19 cellular contexts compared by ENCODE assay signal in genomic region chr9:78397045-78397843, GRCh38.
DNase-seq lines count a peak whose midpoint lies in the region; TF ChIP-seq lines count a peak whose summit lies in the region.
"Had no signal": no experiment of that assay in that cellular context is flagged by ENCODE, and none has a peak within 500 bp of the region (broad histone marks: within the 10 kb centered on the region; RNA-seq: fewer than 3 reads in every experiment).

No MANE protein-coding gene starts in this region.

- peaks cover 12% of the 10 kb centered on the region for H3K9me3 Mint-ChIP-seq in glutamatergic neuron (ENCODE audit: unreplicated experiment)
- peaks cover 10% of the 10 kb centered on the region for H3K9me3 Mint-ChIP-seq in activated CD4-positive, alpha-beta memory T cell treated with anti-CD3 and anti-CD28 coated beads for 36 hours
- H3K9me3 Mint-ChIP-seq: activated naive CD4-positive, alpha-beta T cell treated with anti-CD3 and anti-CD28 coated beads, Interleukin-2, amount 50 U/mL, for 24 hours had no signal

- POLR2A ChIA-PET in activated CD4-positive, alpha-beta memory T cell treated with anti-CD3 and anti-CD28 coated beads for 36 hours (lab: Charles Lee): no interaction called here

- H3K4me1 ChIP-seq in thymus (ENCODE audit: control insufficient read depth, insufficient read depth, low read length): no peaks in the 10 kb centered on the region
- H3K4me1 ChIP-seq: tibial artery had no signal

- H3K27ac ChIP-seq in thymus (ENCODE audit: low read depth): peak overlapping the region; percentile 11
- H3K27ac ChIP-seq: GM23248, tibial artery had no signal

- H3K36me3 ChIP-seq in thymus (ENCODE audit: control insufficient read depth, insufficient read depth): no peaks in the 10 kb centered on the region
- H3K36me3 ChIP-seq: tibial artery had no signal

- DNase-seq in NCI-H1092 treated with DMSO at 0.1 percent for 48 hours (lab: John Stamatoyannopoulos, UW): peak; percentile 7
- no peak for DNase-seq in NCI-H1092 (lab: John Stamatoyannopoulos, UW)
- peak; percentile 60 for DNase-seq in NCI-H524 treated with DMSO at 0.1 percent for 48 hours (lab: John Stamatoyannopoulos, UW)
- peak; percentile 38 for DNase-seq in glutamatergic neuron
- DNase-seq in activated CD4-positive, alpha-beta memory T cell treated with anti-CD3 and anti-CD28 coated beads for 36 hours: no peak
- DNase-seq in SW 1271 (lab: John Stamatoyannopoulos, UW): no peak
- no peak for DNase-seq in NCI-H187 treated with DMSO at 0.1 percent for 48 hours (lab: John Stamatoyannopoulos, UW)
- DNase-seq: 8988T; activated CD4-positive, alpha-beta T cell treated with anti-CD3 and anti-CD28 coated beads for 48 hours; dermis blood vessel endothelial cell; GM23248; IMR-90; kidney glomerular epithelial cell; midbrain; MV-4-11; T-helper 9 cell; tibial artery had no signal

- H3K9me3 ChIP-seq in thymus (ENCODE audit: control insufficient read depth): no peaks in the 10 kb centered on the region

- CTCF ChIA-PET in activated CD4-positive, alpha-beta memory T cell treated with anti-CD3 and anti-CD28 coated beads for 36 hours (lab: Charles Lee): no interaction called here

- peak overlapping the region; percentile 75 for H3K4me3 Mint-ChIP-seq in glutamatergic neuron (ENCODE audit: unreplicated experiment)
- H3K4me3 Mint-ChIP-seq in activated CD4-positive, alpha-beta memory T cell treated with anti-CD3 and anti-CD28 coated beads for 36 hours: no peak overlapping the region
- H3K4me3 Mint-ChIP-seq: activated naive CD4-positive, alpha-beta T cell treated with anti-CD3 and anti-CD28 coated beads, Interleukin-2, amount 50 U/mL, for 24 hours had no signal

- peaks cover 8% of the 10 kb centered on the region for H3K27me3 Mint-ChIP-seq in glutamatergic neuron (ENCODE audit: unreplicated experiment)
- peaks cover 2% of the 10 kb centered on the region for H3K27me3 Mint-ChIP-seq in activated CD4-positive, alpha-beta memory T cell treated with anti-CD3 and anti-CD28 coated beads for 36 hours

- H3K4me3 ChIP-seq in thymus (ENCODE audit: low read length): no peak overlapping the region
- H3K4me3 ChIP-seq: GM23248, tibial artery had no signal

- H3K27me3 ChIP-seq in thymus (ENCODE audit: control insufficient read depth, insufficient read depth): no peaks in the 10 kb centered on the region

- TF ChIP-seq CTCF in glutamatergic neuron (IDR thresholded peaks at IDR 0.05; ENCODE audit: partially characterized antibody, unreplicated experiment): no peak

- 81% methylated on average over 9 of the region's 9 CpGs for WGBS in thymus

- intact Hi-C loops in activated CD4-positive, alpha-beta memory T cell treated with anti-CD3 and anti-CD28 coated beads for 36 hours (cut with micrococcal nuclease): no loop called here

- H3K36me3 Mint-ChIP-seq in glutamatergic neuron (ENCODE audit: unreplicated experiment): peaks cover 13% of the 10 kb centered on the region
- H3K36me3 Mint-ChIP-seq in activated CD4-positive, alpha-beta memory T cell treated with anti-CD3 and anti-CD28 coated beads for 36 hours: peaks cover 1% of the 10 kb centered on the region
- H3K36me3 Mint-ChIP-seq: activated naive CD4-positive, alpha-beta T cell treated with anti-CD3 and anti-CD28 coated beads, Interleukin-2, amount 50 U/mL, for 24 hours had no signal

- peaks cover 18% of the 10 kb centered on the region for H3K4me1 Mint-ChIP-seq in glutamatergic neuron (ENCODE audit: low read depth, unreplicated experiment)
- H3K4me1 Mint-ChIP-seq in activated CD4-positive, alpha-beta memory T cell treated with anti-CD3 and anti-CD28 coated beads for 36 hours (ENCODE audit: low read depth): no peaks in the 10 kb centered on the region
- H3K4me1 Mint-ChIP-seq: activated naive CD4-positive, alpha-beta T cell treated with anti-CD3 and anti-CD28 coated beads, Interleukin-2, amount 50 U/mL, for 24 hours had no signal

- peak overlapping the region; percentile 94 for H3K27ac Mint-ChIP-seq in glutamatergic neuron (ENCODE audit: unreplicated experiment)
- no peak overlapping the region for H3K27ac Mint-ChIP-seq in activated CD4-positive, alpha-beta memory T cell treated with anti-CD3 and anti-CD28 coated beads for 36 hours

Comparison
In these comparisons a context has a peak if more than half of its experiments do, and no peak if none do; other contexts are left out.
1. DNase-seq: peak in NCI-H1092 treated with DMSO at 0.1 percent for 48 hours (single experiment), NCI-H524 treated with DMSO at 0.1 percent for 48 hours (single experiment) and glutamatergic neuron (single experiment); none in NCI-H1092 (single experiment), activated CD4-positive, alpha-beta memory T cell treated with anti-CD3 and anti-CD28 coated beads for 36 hours (single experiment), SW 1271 (0 of 2) and NCI-H187 treated with DMSO at 0.1 percent for 48 hours (single experiment).